ENCODE assay signal across 19 cellular contexts in genomic region chr5:1390861-1391600, GRCh38. TPM values are rescaled to one million over a fixed set of nuclear protein-coding genes. Genes with fewer than 3 reads are reported as not detected.
DNase-seq lines count a peak whose midpoint lies in the region; ATAC-seq and TF ChIP-seq lines count a peak whose summit lies in the region.
"Had no signal": no experiment of that assay in that cellular context is flagged by ENCODE, and none has a peak within 500 bp of the region (broad histone marks: within the 10 kb centered on the region; RNA-seq: fewer than 3 reads in every experiment).

No MANE protein-coding gene starts in this region.

- H3K27me3 Mint-ChIP-seq in glutamatergic neuron (ENCODE audit: unreplicated experiment) (peaks cover 13% of the 10 kb centered on the region), T-cell (peaks cover 16 to 35% of the 10 kb centered on the region in 2 donors), type B pancreatic cell (peaks cover 68% of the 10 kb centered on the region)

- H3K9me3 Mint-ChIP-seq in glutamatergic neuron (ENCODE audit: unreplicated experiment) (peaks cover 10% of the 10 kb centered on the region), T-cell (no peaks in the 10 kb centered on the region), type B pancreatic cell (no peaks in the 10 kb centered on the region)
- H3K9me3 Mint-ChIP-seq: T-helper 1 cell treated with Interleukin-12 subunit alpha and Interleukin-12 subunit beta and Interleukin-4 antibody, amounts not matched to agents 30 μg/mL and 1 μg/mL, for 36 hours had no signal

- CTCF ChIA-PET in T-cell (lab: Charles Lee), result no interaction called here

- TF ChIP-seq CTCF in glutamatergic neuron (IDR thresholded peaks at IDR 0.05; ENCODE audit: partially characterized antibody, unreplicated experiment) (no peak), type B pancreatic cell (conservative IDR thresholded peaks at IDR 0.05) (no peak)

- DNase-seq in NCI-H748 (lab: John Stamatoyannopoulos, UW; ENCODE audit: unreplicated experiment) (peak; percentile 41), NCI-H748 treated with DMSO at 0.1 percent for 48 hours (lab: John Stamatoyannopoulos, UW) (no peak), COLO668 (lab: John Stamatoyannopoulos, UW; ENCODE audit: unreplicated experiment) (peak; percentile 21), NCI-H1694 (lab: John Stamatoyannopoulos, UW) (peak; percentile 11), glutamatergic neuron (peak; percentile 8), T-cell (no peak), type B pancreatic cell (ENCODE audit: extremely low spot score, unreplicated experiment) (no peak)
- DNase-seq: CD4-positive, alpha-beta memory T cell; HCEC 1CT; KG1; NCI-H1105 treated with DMSO at 0.1 percent for 48 hours; NCI-H2081; NCI-H2227 treated with DMSO at 0.1 percent for 48 hours; NCI-H526 treated with DMSO at 0.1 percent for 48 hours; SJCRH30 had no signal

- H3K27ac Mint-ChIP-seq in glutamatergic neuron (ENCODE audit: unreplicated experiment), result no peak overlapping the region
- H3K27ac Mint-ChIP-seq in T-cell, result no peak overlapping the region
- no peak overlapping the region for H3K27ac Mint-ChIP-seq in type B pancreatic cell
- H3K27ac Mint-ChIP-seq: CD4-positive, alpha-beta memory T cell; T-helper 1 cell treated with Interleukin-12 subunit alpha and Interleukin-12 subunit beta and Interleukin-4 antibody, amounts not matched to agents 30 μg/mL and 1 μg/mL, for 36 hours had no signal

- no peak for ATAC-seq in T-cell (replicated peaks in 1 of 4)
- ATAC-seq: A549 had no signal

- H3K4me1 Mint-ChIP-seq in glutamatergic neuron (ENCODE audit: low read depth, unreplicated experiment), result peaks cover 15% of the 10 kb centered on the region
- H3K4me1 Mint-ChIP-seq in T-cell, result peaks cover 17 to 18% (median 18%) of the 10 kb centered on the region in 3 donors
- H3K4me1 Mint-ChIP-seq in type B pancreatic cell (ENCODE audit: unreplicated experiment), result peaks cover 5% of the 10 kb centered on the region

- H3K4me3 Mint-ChIP-seq in glutamatergic neuron (ENCODE audit: unreplicated experiment) (no peak overlapping the region), T-cell (no peak overlapping the region), type B pancreatic cell (no peak overlapping the region)
- H3K4me3 Mint-ChIP-seq: CD4-positive, alpha-beta memory T cell; T-helper 1 cell treated with Interleukin-12 subunit alpha and Interleukin-12 subunit beta and Interleukin-4 antibody, amounts not matched to agents 30 μg/mL and 1 μg/mL, for 36 hours had no signal

- peaks cover 10% of the 10 kb centered on the region for H3K36me3 Mint-ChIP-seq in glutamatergic neuron (ENCODE audit: unreplicated experiment)
- no peaks in the 10 kb centered on the region for H3K36me3 Mint-ChIP-seq in T-cell
- peaks cover 4% of the 10 kb centered on the region for H3K36me3 Mint-ChIP-seq in type B pancreatic cell

- POLR2A ChIA-PET in T-cell (lab: Charles Lee), result no interaction called here

RNA-seq across cellular contexts. Expression of gene CLPTM1L, which starts 46.1 kb away (rescaled TPM):
- 95.2 TPM for total RNA-seq in glutamatergic neuron (ENCODE audit: unreplicated experiment)
- total RNA-seq in T-cell, result 10 to 100 TPM; 70.9 to 91.0 (median 82.1) TPM
- 84.8 and 90.1 TPM in 2 replicates for total RNA-seq in type B pancreatic cell (ENCODE audit: low replicate concordance)

RNA-seq across cellular contexts. Expression of gene SLC6A3, which starts 54.2 kb away (rescaled TPM):
- total RNA-seq in glutamatergic neuron (ENCODE audit: unreplicated experiment), result 22.4 TPM
- total RNA-seq in T-cell, result under 1 TPM in 1 of 5 donors, not detected in 4; 0.22 TPM
- total RNA-seq in type B pancreatic cell (ENCODE audit: low replicate concordance), result 0.19 TPM in 2 replicates
- total RNA-seq: CD4-positive, alpha-beta memory T cell; HT-29; RPMI7951 had no signal

Comparison
In these comparisons a context has a peak if more than half of its experiments do, and no peak if none do; other contexts are left out.
1. DNase-seq: peak in NCI-H748 (single experiment), COLO668 (single experiment), NCI-H1694 (single experiment) and glutamatergic neuron (single experiment); none in NCI-H748 treated with DMSO at 0.1 percent for 48 hours (single experiment), T-cell (0 of 34) and type B pancreatic cell (single experiment).
2. RNA of gene SLC6A3, which starts 54.2 kb away (total RNA-seq): 22.4 TPM in glutamatergic neuron (single experiment); 0.19 TPM in type B pancreatic cell and 0.22 TPM in T-cell; every median in the first group is over 10 times any median in the second.